ENCODE assay signal across 8 cellular contexts in genomic region chr4:182478475-182478874, GRCh38.
DNase-seq lines count a peak whose midpoint lies in the region; ATAC-seq, FAIRE-seq and TF ChIP-seq lines count a peak whose summit lies in the region.

No MANE protein-coding gene starts in this region.

- WGBS in pancreas, 2 donors: 2 to 4% methylated on average over 1 of the region's 1 CpG

- peaks cover 3 to 6% of the 10 kb centered on the region in 2 donors for H3K27me3 Mint-ChIP-seq in CD4-positive, alpha-beta memory T cell
- H3K27me3 Mint-ChIP-seq in endothelial cell (ENCODE audit: unreplicated experiment): no peaks in the 10 kb centered on the region

- no peak overlapping the region for H3K4me3 ChIP-seq in CD4-positive, alpha-beta memory T cell (ENCODE audit: low read length in 2 of 2)
- H3K4me3 ChIP-seq in PC-3 (ENCODE audit: low read length) (no peak overlapping the region), pancreas (no peak overlapping the region)

- H3K36me3 ChIP-seq in CD4-positive, alpha-beta memory T cell (ENCODE audit: insufficient read depth, low read length): no peaks in the 10 kb centered on the region
- H3K36me3 ChIP-seq in PC-3 (ENCODE audit: low read depth, low read length) (no peaks in the 10 kb centered on the region), pancreas (no peaks in the 10 kb centered on the region)

- CTCF ChIA-PET in CD4-positive, alpha-beta memory T cell (lab: Charles Lee; ENCODE audit: partially characterized antibody): interaction anchor here (1.1 to 1.4 kb wide), 2 partner anchors 14 to 447 kb away, joined by 5 to 6 read pairs; no protein-coding TSS in a partner anchor
- CTCF ChIA-PET in PC-3 (lab: Charles Lee): no interaction called here

- peak; percentile 72 for ATAC-seq in GM19452 (IDR thresholded peaks at IDR 0.05; ENCODE audit: unreplicated experiment)
- peak; percentile 50 for ATAC-seq in PC-3
- ATAC-seq in pancreas: peak in 3 of 4 donors; percentile 62 to 70 (median 67)

- intact Hi-C loops in CD4-positive, alpha-beta memory T cell (cut with micrococcal nuclease): loop anchor here (1.0 to 2.0 kb wide), 2 partner anchors 328 to 784 kb away; no protein-coding TSS in a partner anchor
- intact Hi-C loops in PC-3 (cut with micrococcal nuclease) (loop anchor here (1.0 to 5.0 kb wide), 2 partner anchors 328 to 449 kb away; no protein-coding TSS in a partner anchor), pancreas (cut with DNase I) (no loop called here)

- no peaks in the 10 kb centered on the region for H3K4me1 Mint-ChIP-seq in CD4-positive, alpha-beta memory T cell
- H3K4me1 Mint-ChIP-seq in endothelial cell (ENCODE audit: unreplicated experiment): no peaks in the 10 kb centered on the region

- H3K9me3 ChIP-seq in CD4-positive, alpha-beta memory T cell (ENCODE audit: control insufficient read depth in 1 of 2, low read length in 2 of 2): no peaks in the 10 kb centered on the region
- H3K9me3 ChIP-seq in PC-3 (ENCODE audit: low read length): no peaks in the 10 kb centered on the region
- no peaks in the 10 kb centered on the region for H3K9me3 ChIP-seq in pancreas

- peak in 4 of 5 donors; percentile 14 to 32 (median 21) for DNase-seq in CD4-positive, alpha-beta memory T cell
- DNase-seq in HTR-8/SVneo (ENCODE audit: insufficient read length, low spot score): peak; percentile 53
- peak; percentile 68 for DNase-seq in PC-3
- DNase-seq in endothelial cell (ENCODE audit: low spot score): no peak
- DNase-seq in pancreas: no peak
- no peak for DNase-seq in KG1 (lab: John Stamatoyannopoulos, UW)
- DNase-seq in GM19238 (ENCODE audit: insufficient read length, low spot score): no peak

- no peak overlapping the region for H3K4me2 ChIP-seq in PC-3 (ENCODE audit: low read length)

- H4K20me1 ChIP-seq in PC-3 (ENCODE audit: low read length): no peaks in the 10 kb centered on the region

- no peak overlapping the region for H3K9ac ChIP-seq in PC-3 (ENCODE audit: low read length)

- H3K9me2 ChIP-seq in PC-3 (replicated peaks; ENCODE audit: low read length): no peaks in the 10 kb centered on the region

- no peaks in the 10 kb centered on the region for H3K79me2 ChIP-seq in PC-3 (ENCODE audit: low read length)

- FAIRE-seq in HTR-8/SVneo (lab: Jason Lieb, UNC) (no peak), pancreas (lab: Jason Lieb, UNC) (no peak)

- no peak overlapping the region for H3K4me3 Mint-ChIP-seq in CD4-positive, alpha-beta memory T cell
- no peak overlapping the region for H3K4me3 Mint-ChIP-seq in endothelial cell (ENCODE audit: unreplicated experiment)

- H3K27ac ChIP-seq in CD4-positive, alpha-beta memory T cell (ENCODE audit: low read depth, low read length): no peak overlapping the region
- no peak overlapping the region for H3K27ac ChIP-seq in PC-3 (ENCODE audit: low read length)
- no peak overlapping the region for H3K27ac ChIP-seq in pancreas

- H3K9me3 Mint-ChIP-seq in CD4-positive, alpha-beta memory T cell: no peaks in the 10 kb centered on the region
- H3K9me3 Mint-ChIP-seq in endothelial cell (ENCODE audit: unreplicated experiment): no peaks in the 10 kb centered on the region

- TF ChIP-seq CTCF in PC-3 (conservative IDR thresholded peaks at IDR 0.05; ENCODE audit: low read depth, low read length) (peak; percentile 58), endothelial cell (IDR thresholded peaks at IDR 0.05; ENCODE audit: unreplicated experiment) (peak; percentile 86), pancreas (IDR thresholded peaks at IDR 0.05) (peak; percentile 28 to 61 (median 54))

- no peak overlapping the region for H3K27ac Mint-ChIP-seq in CD4-positive, alpha-beta memory T cell
- H3K27ac Mint-ChIP-seq in endothelial cell (ENCODE audit: unreplicated experiment): no peak overlapping the region

- H3K4me1 ChIP-seq in CD4-positive, alpha-beta memory T cell (ENCODE audit: insufficient read depth, low read length): no peaks in the 10 kb centered on the region
- H3K4me1 ChIP-seq in PC-3 (ENCODE audit: insufficient read depth, low read length) (no peaks in the 10 kb centered on the region), pancreas (no peaks in the 10 kb centered on the region)

- H2AFZ ChIP-seq in PC-3 (ENCODE audit: low read length): no peak overlapping the region

- H3F3A ChIP-seq in PC-3 (ENCODE audit: low read length, unreplicated experiment): no peaks in the 10 kb centered on the region

- H3K36me3 Mint-ChIP-seq in CD4-positive, alpha-beta memory T cell: no peaks in the 10 kb centered on the region
- no peaks in the 10 kb centered on the region for H3K36me3 Mint-ChIP-seq in endothelial cell (ENCODE audit: low read depth, unreplicated experiment)

- BruUV-seq in PC-3 (replicated peaks; lab: Mats Ljungman, UMichigan): no TSS peak

- H3K27me3 ChIP-seq in CD4-positive, alpha-beta memory T cell (ENCODE audit: insufficient read depth, low read length): no peaks in the 10 kb centered on the region
- H3K27me3 ChIP-seq in PC-3 (ENCODE audit: low read length) (no peaks in the 10 kb centered on the region), pancreas (no peaks in the 10 kb centered on the region)

- POLR2A ChIA-PET in CD4-positive, alpha-beta memory T cell (lab: Charles Lee; ENCODE audit: partially characterized antibody): no interaction called here
- POLR2A ChIA-PET in PC-3 (lab: Charles Lee; ENCODE audit: unreplicated experiment): no interaction called here

Comparison
In these comparisons a context has a peak if more than half of its experiments do, and no peak if none do; other contexts are left out.
1. DNase-seq: peak in CD4-positive, alpha-beta memory T cell (4 of 5), HTR-8/SVneo (single experiment) and PC-3 (single experiment); none in endothelial cell (single experiment), pancreas (0 of 6), KG1 (single experiment) and GM19238 (single experiment).
2. intact Hi-C loops: an anchor here in CD4-positive, alpha-beta memory T cell (1.0 to 2.0 kb wide) and PC-3 (1.0 to 5.0 kb wide); none called in pancreas.
3. Peak in every context shown above with its lines, with median percentiles within 50 percentile points of each other: ATAC-seq and CTCF ChIP-seq.